In genomic region chr9:112747094-112747493, GRCh38 we compare ENCODE assay signal across 1 cellular context.
TF ChIP-seq lines count a peak whose summit lies in the region.

No MANE protein-coding gene starts in this region.

TF ChIP-seq in H1, 55 proteins besides CTCF, POLR2A, EP300 and RAD21:
- TF ChIP-seq CHD7 (IDR thresholded peaks at IDR 0.05; ENCODE audit: insufficient replicate concordance, low read length) = no peak
- no peak for TF ChIP-seq KDM1A (IDR thresholded peaks at IDR 0.05; ENCODE audit: borderline replicate concordance, low read length)
- no peak for TF ChIP-seq YY1 (IDR thresholded peaks at IDR 0.05; ENCODE audit: low read depth, low read length)
- no peak for TF ChIP-seq RBBP5 (IDR thresholded peaks at IDR 0.05; ENCODE audit: borderline replicate concordance, low read depth, low read length)
- no peak for TF ChIP-seq CTBP2 (IDR thresholded peaks at IDR 0.05; ENCODE audit: borderline replicate concordance, insufficient read depth, insufficient read length, low read length)
- no peak for TF ChIP-seq BRCA1 (IDR thresholded peaks at IDR 0.05; ENCODE audit: low read depth, low read length)
- no peak for TF ChIP-seq SP2 (IDR thresholded peaks at IDR 0.05; ENCODE audit: low read length)
- no peak for TF ChIP-seq KDM5A (IDR thresholded peaks at IDR 0.05; ENCODE audit: low read length)
- TF ChIP-seq, protein P1, sequence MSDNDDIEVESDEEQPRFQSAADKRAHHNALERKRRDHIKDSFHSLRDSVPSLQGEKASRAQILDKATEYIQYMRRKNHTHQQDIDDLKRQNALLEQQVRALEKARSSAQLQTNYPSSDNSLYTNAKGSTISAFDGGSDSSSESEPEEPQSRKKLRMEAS (IDR thresholded peaks at IDR 0.05) = no peak
- no peak for TF ChIP-seq TCF12 (IDR thresholded peaks at IDR 0.05; ENCODE audit: low read depth, low read length)
- no peak for TF ChIP-seq TAF1 (IDR thresholded peaks at IDR 0.05; ENCODE audit: low read depth, low read length)
- TF ChIP-seq PHF8 (conservative IDR thresholded peaks at IDR 0.05; ENCODE audit: low read depth, low read length) = no peak
- no peak for TF ChIP-seq ASH2L (IDR thresholded peaks at IDR 0.05; ENCODE audit: low read length)
- TF ChIP-seq POLR2AphosphoS5 (IDR thresholded peaks at IDR 0.05; ENCODE audit: low read depth, low read length) = no peak
- no peak for TF ChIP-seq E2F6 (IDR thresholded peaks at IDR 0.05)
